28 cellular contexts compared by ENCODE assay signal in the genomic region with DNA sequence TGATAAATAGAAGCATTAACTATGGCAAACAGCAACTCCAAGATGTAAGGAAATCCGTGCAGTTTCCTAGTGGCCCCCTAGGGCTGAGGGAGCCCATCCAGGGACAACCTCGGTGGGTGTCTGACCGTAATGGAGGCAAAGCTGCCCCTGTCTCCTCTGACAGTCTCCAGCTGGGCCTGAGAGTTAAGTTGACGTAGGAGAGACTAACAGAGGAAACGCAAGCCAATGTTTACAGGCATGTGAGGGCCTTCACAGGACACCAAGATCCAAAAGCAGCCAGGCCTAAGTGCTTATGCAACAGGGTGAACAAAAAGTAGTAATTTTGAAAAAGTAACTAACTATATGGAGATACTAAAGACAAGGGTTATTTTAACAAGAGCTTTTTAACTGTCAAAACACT.
A peak's percentile ranks its signal among the peaks of the same experiment; 100 is the strongest.
DNase-seq lines count a peak whose midpoint lies in the region; ATAC-seq and TF ChIP-seq lines count a peak whose summit lies in the region.
"Had no signal": no experiment of that assay in that cellular context is flagged by ENCODE, and none has a peak within 500 bp of the region (broad histone marks: within the 10 kb centered on the region; RNA-seq: fewer than 3 reads in every experiment).

No MANE protein-coding gene starts in this region.

- TF ChIP-seq EP300 in gastroesophageal sphincter (IDR thresholded peaks at IDR 0.05) (no peak), sigmoid colon (IDR thresholded peaks at IDR 0.05) (no peak)

- H3K4me3 ChIP-seq in gastroesophageal sphincter (no peak overlapping the region), left lung (no peak overlapping the region), sigmoid colon (no peak overlapping the region)
- H3K4me3 ChIP-seq: BLaER1, dorsolateral prefrontal cortex, gastrocnemius medialis, skin epidermis, thoracic aorta had no signal

- no peak for DNase-seq in left lung
- DNase-seq in sigmoid colon = peak; percentile 84
- no peak for DNase-seq in NCI-H1436 (lab: John Stamatoyannopoulos, UW)
- no peak for DNase-seq in DMS114 treated with DMSO at 0.1 percent for 48 hours (lab: John Stamatoyannopoulos, UW; ENCODE audit: unreplicated experiment)
- DNase-seq: activated CD4-positive, alpha-beta T cell treated with anti-CD3 and anti-CD28 coated beads, Interleukin-2, amount 50 U/mL, for 48 hours; activated CD4-positive, CD25-positive, alpha-beta regulatory T cell treated with anti-CD3 and anti-CD28 coated beads, Interleukin-2, amount 50 U/mL, for 72 hours; activated naive CD4-positive, alpha-beta T cell; activated naive CD8-positive, alpha-beta T cell treated with anti-CD3 and anti-CD28 coated beads, Interleukin-2, amount 50 U/mL, for 24 hours; central memory CD4-positive, alpha-beta T cell; dorsolateral prefrontal cortex; gastrocnemius medialis; hippocampal formation; immature natural killer cell; left colon; naive thymus-derived CD8-positive, alpha-beta T cell; NCI-H1436 treated with DMSO at 0.1 percent for 48 hours; NCI-H2081 treated with DMSO at 0.1 percent for 48 hours; NCI-H226; NCI-H69; occipital lobe; SHP77; stimulated activated naive CD4-positive, alpha-beta T cell had no signal

- WGBS in gastroesophageal sphincter (ENCODE audit: low coverage in 1 of 2), 2 donors = 29% methylated on average over 1 of the region's 5 CpGs; no CpG with 5 or more reads in 1 of the 2 donors
- WGBS in sigmoid colon, 2 donors = 75 to 82% methylated on average over 5 of the region's 5 CpGs

- peak overlapping the region; percentile 10 to 70 (median 65) for H3K27ac ChIP-seq in gastroesophageal sphincter
- peak overlapping the region in 1 of 2 donors; percentile 47 for H3K27ac ChIP-seq in left lung
- peak overlapping the region in 3 of 4 donors; percentile 32 to 53 (median 52) for H3K27ac ChIP-seq in sigmoid colon
- H3K27ac ChIP-seq: BLaER1, dorsolateral prefrontal cortex, gastrocnemius medialis, skin epidermis, thoracic aorta had no signal

- H3K36me3 ChIP-seq in gastroesophageal sphincter (no peaks in the 10 kb centered on the region), left lung (no peaks in the 10 kb centered on the region), sigmoid colon (no peaks in the 10 kb centered on the region)
- H3K36me3 ChIP-seq: BLaER1, gastrocnemius medialis, thoracic aorta had no signal

- intact Hi-C loops in left lung (cut with DNase I) = no loop called here
- intact Hi-C loops in sigmoid colon (cut with DNase I) = no loop called here

- no peaks in the 10 kb centered on the region for H3K9me3 ChIP-seq in gastroesophageal sphincter
- no peaks in the 10 kb centered on the region for H3K9me3 ChIP-seq in left lung
- no peaks in the 10 kb centered on the region for H3K9me3 ChIP-seq in sigmoid colon
- H3K9me3 ChIP-seq: BLaER1, gastrocnemius medialis, thoracic aorta had no signal

- peaks cover 0 to 30% (median 8%) of the 10 kb centered on the region in 3 donors for H3K4me1 ChIP-seq in gastroesophageal sphincter
- H3K4me1 ChIP-seq in left lung = peaks cover 4 to 7% of the 10 kb centered on the region in 2 donors
- peaks cover 0 to 9% (median 4%) of the 10 kb centered on the region in 4 donors for H3K4me1 ChIP-seq in sigmoid colon
- H3K4me1 ChIP-seq: gastrocnemius medialis had no signal

- ATAC-seq in gastroesophageal sphincter (peak; percentile 80), left lung (peak; percentile 50), HG02678 (IDR thresholded peaks at IDR 0.05; ENCODE audit: unreplicated experiment) (no peak), HG03196 (IDR thresholded peaks at IDR 0.05; ENCODE audit: unreplicated experiment) (no peak)
- ATAC-seq: activated naive CD8-positive, alpha-beta T cell treated with anti-CD3 and anti-CD28 coated beads, Interleukin-2, amount 50 U/mL, for 24 hours; left colon; naive thymus-derived CD8-positive, alpha-beta T cell had no signal

- no peak for TF ChIP-seq POLR2A in gastroesophageal sphincter (IDR thresholded peaks at IDR 0.05)
- TF ChIP-seq POLR2A in sigmoid colon (IDR thresholded peaks at IDR 0.05) = no peak

- H3K27me3 ChIP-seq in gastroesophageal sphincter = no peaks in the 10 kb centered on the region
- H3K27me3 ChIP-seq in left lung = peaks cover 0 to 11% of the 10 kb centered on the region in 2 donors
- no peaks in the 10 kb centered on the region for H3K27me3 ChIP-seq in sigmoid colon
- H3K27me3 ChIP-seq: BLaER1, dorsolateral prefrontal cortex, gastrocnemius medialis had no signal

- no peak for TF ChIP-seq CTCF in gastroesophageal sphincter (IDR thresholded peaks at IDR 0.05)
- TF ChIP-seq CTCF in left lung (IDR thresholded peaks at IDR 0.05) = no peak
- no peak for TF ChIP-seq CTCF in sigmoid colon (IDR thresholded peaks at IDR 0.05)

Comparison
In these comparisons a context has a peak if more than half of its experiments do, and no peak if none do; other contexts are left out.
1. ATAC-seq: peak in gastroesophageal sphincter (single experiment) and left lung (single experiment); none in HG02678 (single experiment) and HG03196 (single experiment).